In the genomic region with DNA sequence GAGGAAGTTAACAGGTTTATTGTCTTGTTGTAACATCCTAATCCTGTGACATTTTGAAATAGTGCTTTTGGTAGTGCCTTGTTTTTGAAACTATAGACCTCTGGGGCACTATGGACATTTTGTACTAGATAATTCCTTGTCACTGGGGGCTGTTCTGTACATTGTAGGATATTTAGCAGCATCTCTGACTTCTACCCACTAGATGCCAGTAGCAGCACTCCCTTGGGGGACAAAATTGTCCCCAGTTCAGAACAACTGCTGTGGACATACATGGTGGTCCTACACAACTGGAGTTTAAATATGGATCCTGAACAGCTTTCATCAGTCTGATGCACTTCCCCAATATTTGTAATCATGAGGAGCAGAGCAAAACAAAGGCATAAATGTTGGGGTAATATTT, we compare ENCODE assay signal across 3 cellular contexts.
TF ChIP-seq lines count a peak whose summit lies in the region.

No MANE protein-coding gene starts in this region.

TF ChIP-seq in Ishikawa, 13 proteins besides CTCF, POLR2A, EP300 and RAD21 (continued from another document):
- TF ChIP-seq CREB1 (IDR thresholded peaks at IDR 0.05; ENCODE audit: low read depth) (no peak), USF1 (IDR thresholded peaks at IDR 0.05) (no peak), NFIC (IDR thresholded peaks at IDR 0.05) (no peak), TEAD4 (IDR thresholded peaks at IDR 0.05) (no peak), TCF12 (IDR thresholded peaks at IDR 0.05; ENCODE audit: low read depth) (no peak), TAF1 (IDR thresholded peaks at IDR 0.05; ENCODE audit: low read depth) (no peak), FOXM1 (IDR thresholded peaks at IDR 0.05; ENCODE audit: borderline replicate concordance, low read depth) (no peak), REST (IDR thresholded peaks at IDR 0.05; ENCODE audit: low read depth) (no peak)
- TF ChIP-seq, protein P1, sequence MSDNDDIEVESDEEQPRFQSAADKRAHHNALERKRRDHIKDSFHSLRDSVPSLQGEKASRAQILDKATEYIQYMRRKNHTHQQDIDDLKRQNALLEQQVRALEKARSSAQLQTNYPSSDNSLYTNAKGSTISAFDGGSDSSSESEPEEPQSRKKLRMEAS (IDR thresholded peaks at IDR 0.05) = no peak

TF ChIP-seq in K562, 482 proteins besides CTCF, POLR2A, EP300 and RAD21:
- TF ChIP-seq, protein P2, sequence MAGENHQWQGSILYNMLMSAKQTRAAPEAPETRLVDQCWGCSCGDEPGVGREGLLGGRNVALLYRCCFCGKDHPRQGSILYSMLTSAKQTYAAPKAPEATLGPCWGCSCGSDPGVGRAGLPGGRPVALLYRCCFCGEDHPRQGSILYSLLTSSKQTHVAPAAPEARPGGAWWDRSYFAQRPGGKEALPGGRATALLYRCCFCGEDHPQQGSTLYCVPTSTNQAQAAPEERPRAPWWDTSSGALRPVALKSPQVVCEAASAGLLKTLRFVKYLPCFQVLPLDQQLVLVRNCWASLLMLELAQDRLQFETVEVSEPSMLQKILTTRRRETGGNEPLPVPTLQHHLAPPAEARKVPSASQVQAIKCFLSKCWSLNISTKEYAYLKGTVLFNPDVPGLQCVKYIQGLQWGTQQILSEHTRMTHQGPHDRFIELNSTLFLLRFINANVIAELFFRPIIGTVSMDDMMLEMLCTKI (IDR thresholded peaks at IDR 0.05; ENCODE audit: partially characterized antibody) = no peak
- TF ChIP-seq MED1 (CRISPR knock-in tag; IDR thresholded peaks at IDR 0.05; ENCODE audit: borderline replicate concordance) (no peak), MYC (IDR thresholded peaks at IDR 0.05; ENCODE audit: low read depth, low read length) (no peak), MYC (CRISPR knock-in tag; IDR thresholded peaks at IDR 0.05; ENCODE audit: borderline replicate concordance, low read depth) (no peak), ZNF239 (CRISPR knock-in tag; IDR thresholded peaks at IDR 0.05) (no peak), HOXB6 (CRISPR knock-in tag; IDR thresholded peaks at IDR 0.05; ENCODE audit: borderline replicate concordance) (no peak), ZNF146 (CRISPR knock-in tag; IDR thresholded peaks at IDR 0.05; ENCODE audit: unreplicated experiment) (no peak), POLR3G (IDR thresholded peaks at IDR 0.05; ENCODE audit: extremely low read depth, insufficient read length, insufficient replicate concordance) (no peak), ARID3B (CRISPR knock-in tag; IDR thresholded peaks at IDR 0.05; ENCODE audit: borderline replicate concordance) (no peak), ZNF121 (CRISPR knock-in tag; conservative IDR thresholded peaks at IDR 0.05) (no peak), FOS (IDR thresholded peaks at IDR 0.05; ENCODE audit: extremely low read depth, insufficient read length) (no peak), JUN (IDR thresholded peaks at IDR 0.05; ENCODE audit: borderline replicate concordance, low read depth, low read length) (no peak), JUN (CRISPR knock-in tag; IDR thresholded peaks at IDR 0.05; ENCODE audit: borderline replicate concordance) (no peak), U2AF1 (optimal IDR thresholded peaks at IDR 0.05; ENCODE audit: low read depth, low read length) (no peak), HNRNPK (IDR thresholded peaks at IDR 0.05; ENCODE audit: low read depth, low read length, poor library complexity, severe bottlenecking) (no peak)
- TF ChIP-seq, protein P3, sequence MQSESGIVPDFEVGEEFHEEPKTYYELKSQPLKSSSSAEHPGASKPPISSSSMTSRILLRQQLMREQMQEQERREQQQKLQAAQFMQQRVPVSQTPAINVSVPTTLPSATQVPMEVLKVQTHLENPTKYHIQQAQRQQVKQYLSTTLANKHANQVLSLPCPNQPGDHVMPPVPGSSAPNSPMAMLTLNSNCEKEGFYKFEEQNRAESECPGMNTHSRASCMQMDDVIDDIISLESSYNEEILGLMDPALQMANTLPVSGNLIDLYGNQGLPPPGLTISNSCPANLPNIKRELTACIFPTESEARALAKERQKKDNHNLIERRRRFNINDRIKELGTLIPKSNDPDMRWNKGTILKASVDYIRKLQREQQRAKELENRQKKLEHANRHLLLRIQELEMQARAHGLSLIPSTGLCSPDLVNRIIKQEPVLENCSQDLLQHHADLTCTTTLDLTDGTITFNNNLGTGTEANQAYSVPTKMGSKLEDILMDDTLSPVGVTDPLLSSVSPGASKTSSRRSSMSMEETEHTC (IDR thresholded peaks at IDR 0.05) = no peak
- TF ChIP-seq, protein P4, sequence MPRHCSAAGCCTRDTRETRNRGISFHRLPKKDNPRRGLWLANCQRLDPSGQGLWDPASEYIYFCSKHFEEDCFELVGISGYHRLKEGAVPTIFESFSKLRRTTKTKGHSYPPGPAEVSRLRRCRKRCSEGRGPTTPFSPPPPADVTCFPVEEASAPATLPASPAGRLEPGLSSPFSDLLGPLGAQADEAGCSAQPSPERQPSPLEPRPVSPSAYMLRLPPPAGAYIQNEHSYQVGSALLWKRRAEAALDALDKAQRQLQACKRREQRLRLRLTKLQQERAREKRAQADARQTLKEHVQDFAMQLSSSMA (CRISPR knock-in tag; IDR thresholded peaks at IDR 0.05) = no peak

TF ChIP-seq in liver, 16 proteins besides CTCF, POLR2A, EP300 and RAD21 (continued from another document):
- TF ChIP-seq ZBTB33 (IDR thresholded peaks at IDR 0.05) (no peak), HNF4G (IDR thresholded peaks at IDR 0.05) (no peak), GABPA (IDR thresholded peaks at IDR 0.05 in 1 of 2, conservative IDR thresholded peaks at IDR 0.05 in 1 of 2) (no peak)
TF ChIP-seq in liver: peak in this region for 0.
